Comparison of ENCODE assay signal across 17 cellular contexts in the genomic region with DNA sequence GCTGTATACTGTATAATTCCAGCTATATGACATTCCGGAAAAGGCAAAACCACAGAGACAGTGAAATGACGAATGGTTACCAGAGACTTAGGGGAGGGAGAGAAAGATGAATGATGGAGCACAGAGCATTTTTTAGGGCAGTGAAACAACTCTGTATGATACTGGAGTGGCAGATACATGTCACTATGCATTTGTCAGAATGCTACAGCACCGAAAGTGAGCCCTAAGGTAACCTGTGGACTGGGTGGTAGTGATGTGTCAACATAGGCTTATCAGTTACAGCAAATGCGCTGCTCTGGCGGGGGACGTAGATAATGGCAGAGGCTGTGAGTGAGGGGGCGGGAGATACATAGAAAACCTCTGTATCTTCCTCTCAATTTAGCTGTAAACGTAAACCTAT.
"Had no signal": no experiment of that assay in that cellular context is flagged by ENCODE, and none has a peak within 500 bp of the region (broad histone marks: within the 10 kb centered on the region; RNA-seq: fewer than 3 reads in every experiment).

No MANE protein-coding gene starts in this region.

- H3K36me3 Mint-ChIP-seq: activated naive CD4-positive, alpha-beta T cell treated with anti-CD3 and anti-CD28 coated beads, Interleukin-2, amount 50 U/mL, for 72 hours; mesothelial cell of epicardium had no signal

- H3K4me1 Mint-ChIP-seq: activated CD4-positive, alpha-beta T cell treated with anti-CD3 and anti-CD28 coated beads for 36 hours had no signal

- DNase-seq: activated CD4-positive, alpha-beta T cell treated with anti-CD3 and anti-CD28 coated beads for 36 hours; activated effector memory CD4-positive, alpha-beta T cell treated with Interleukin-2 at 50 U/mL for 16 hours; activated T-cell treated with anti-CD3 and anti-CD28 coated beads for 4 hours; brain microvascular endothelial cell; gastrocnemius medialis; heart right ventricle; kidney; pancreas; stimulated activated CD4-positive, alpha-beta T cell treated with anti-CD3 and anti-CD28 coated beads, Interleukin-4, amount 100 ng/mL, for 1 hour; stimulated activated CD8-positive, alpha-beta memory T cell treated with anti-CD3 and anti-CD28 coated beads, Interleukin-4, amount 100 ng/mL, for 48 hours; stimulated activated naive CD8-positive, alpha-beta T cell treated with anti-CD3 and anti-CD28 coated beads, Interleukin-15, Interleukin-2, amounts not matched to agents 100 U/mL and 50 U/mL, for 24 hours; upper lobe of left lung; WERI-Rb-1 had no signal

- H3K4me3 Mint-ChIP-seq: activated CD4-positive, alpha-beta T cell treated with anti-CD3 and anti-CD28 coated beads for 36 hours; mesothelial cell of epicardium; neural crest cell had no signal

- H3K27ac Mint-ChIP-seq: activated CD4-positive, alpha-beta T cell treated with anti-CD3 and anti-CD28 coated beads for 36 hours; activated naive CD4-positive, alpha-beta T cell treated with anti-CD3 and anti-CD28 coated beads, Interleukin-2, amount 50 U/mL, for 72 hours; mesothelial cell of epicardium had no signal

- H3K36me3 ChIP-seq: brain microvascular endothelial cell, gastrocnemius medialis, heart right ventricle, pancreas, suprapubic skin, upper lobe of left lung, WERI-Rb-1 had no signal

- H3K27ac ChIP-seq: brain microvascular endothelial cell, gastrocnemius medialis, heart right ventricle, pancreas, suprapubic skin, upper lobe of left lung, WERI-Rb-1 had no signal

- H3K4me1 ChIP-seq: gastrocnemius medialis, heart right ventricle, suprapubic skin, upper lobe of left lung had no signal

- H3K27me3 ChIP-seq: brain microvascular endothelial cell, heart right ventricle, suprapubic skin, upper lobe of left lung had no signal

- H3K4me3 ChIP-seq: gastrocnemius medialis, heart right ventricle, pancreas, suprapubic skin, upper lobe of left lung had no signal
